In genomic region chr6:162726997-162727346, GRCh38 we compare ENCODE assay signal across 8 cellular contexts. TPM values are rescaled to one million over a fixed set of nuclear protein-coding genes. Genes with fewer than 3 reads are reported as not detected.
A peak's percentile ranks its signal among the peaks of the same experiment; 100 is the strongest.
DNase-seq lines count a peak whose midpoint lies in the region; ATAC-seq, FAIRE-seq and TF ChIP-seq lines count a peak whose summit lies in the region.

No MANE protein-coding gene starts in this region.

- no peak for FAIRE-seq in GM19239 (lab: Jason Lieb, UNC)

- H3K27ac Mint-ChIP-seq in activated CD4-positive, alpha-beta memory T cell treated with anti-CD3 and anti-CD28 coated beads for 36 hours: peak overlapping the region; percentile 39
- H3K27ac Mint-ChIP-seq in glutamatergic neuron (ENCODE audit: unreplicated experiment): peak overlapping the region; percentile 72

- CTCF ChIA-PET in activated CD4-positive, alpha-beta memory T cell treated with anti-CD3 and anti-CD28 coated beads for 36 hours (lab: Charles Lee): no interaction called here

- H3K27me3 ChIP-seq in rectal smooth muscle tissue (ENCODE audit: control insufficient read depth, insufficient read depth, low read length): no peaks in the 10 kb centered on the region

- H3K36me3 Mint-ChIP-seq in activated CD4-positive, alpha-beta memory T cell treated with anti-CD3 and anti-CD28 coated beads for 36 hours: no peaks in the 10 kb centered on the region
- no peaks in the 10 kb centered on the region for H3K36me3 Mint-ChIP-seq in glutamatergic neuron (ENCODE audit: unreplicated experiment)

- POLR2A ChIA-PET in activated CD4-positive, alpha-beta memory T cell treated with anti-CD3 and anti-CD28 coated beads for 36 hours (lab: Charles Lee): no interaction called here

- peaks cover 2% of the 10 kb centered on the region for H3K4me1 ChIP-seq in rectal smooth muscle tissue (ENCODE audit: control insufficient read depth, insufficient read depth, low read length)

- peaks cover 9% of the 10 kb centered on the region for H3K4me1 Mint-ChIP-seq in activated CD4-positive, alpha-beta memory T cell treated with anti-CD3 and anti-CD28 coated beads for 36 hours (ENCODE audit: low read depth)
- peaks cover 3% of the 10 kb centered on the region for H3K4me1 Mint-ChIP-seq in glutamatergic neuron (ENCODE audit: low read depth, unreplicated experiment)

- DNase-seq in activated CD4-positive, alpha-beta memory T cell treated with anti-CD3 and anti-CD28 coated beads for 36 hours: no peak
- DNase-seq in glutamatergic neuron (no peak), NCI-H2081 (lab: John Stamatoyannopoulos, UW) (no peak), GM19239 (ENCODE audit: insufficient read length, low spot score) (no peak)
- no peak for DNase-seq in activated CD4-positive, CD25-positive, alpha-beta regulatory T cell treated with anti-CD3 and anti-CD28 coated beads, Interleukin-2, amount 50 U/mL, for 72 hours

- ATAC-seq in GM18511 (IDR thresholded peaks at IDR 0.05; ENCODE audit: unreplicated experiment) (peak; percentile 7), HG03025 (IDR thresholded peaks at IDR 0.05; ENCODE audit: low FRiP score, unreplicated experiment) (peak; percentile 2)

- peak overlapping the region; percentile 84 for H3K4me3 ChIP-seq in rectal smooth muscle tissue (ENCODE audit: low read length)

- H3K27ac ChIP-seq in rectal smooth muscle tissue (ENCODE audit: low read depth, low read length): peak overlapping the region; percentile 88

- H3K9me3 Mint-ChIP-seq in activated CD4-positive, alpha-beta memory T cell treated with anti-CD3 and anti-CD28 coated beads for 36 hours: peaks cover 4% of the 10 kb centered on the region
- peaks cover 2% of the 10 kb centered on the region for H3K9me3 Mint-ChIP-seq in glutamatergic neuron (ENCODE audit: unreplicated experiment)

- H3K9ac ChIP-seq in rectal smooth muscle tissue (ENCODE audit: low read length): peak overlapping the region; percentile 83

- H3K4me3 Mint-ChIP-seq in activated CD4-positive, alpha-beta memory T cell treated with anti-CD3 and anti-CD28 coated beads for 36 hours: peak overlapping the region; percentile 83
- peak overlapping the region; percentile 94 for H3K4me3 Mint-ChIP-seq in glutamatergic neuron (ENCODE audit: unreplicated experiment)

- intact Hi-C loops in activated CD4-positive, alpha-beta memory T cell treated with anti-CD3 and anti-CD28 coated beads for 36 hours (cut with micrococcal nuclease): loop anchor here (2.0 to 5.0 kb wide), 2 partner anchors 688 to 1335 kb away; partner anchors contain the start of gene QKI

- peaks cover 2% of the 10 kb centered on the region for H3K27me3 Mint-ChIP-seq in activated CD4-positive, alpha-beta memory T cell treated with anti-CD3 and anti-CD28 coated beads for 36 hours
- peaks cover 3% of the 10 kb centered on the region for H3K27me3 Mint-ChIP-seq in glutamatergic neuron (ENCODE audit: unreplicated experiment)

- no peak for TF ChIP-seq CTCF in glutamatergic neuron (IDR thresholded peaks at IDR 0.05; ENCODE audit: partially characterized antibody, unreplicated experiment)

- H3K36me3 ChIP-seq in rectal smooth muscle tissue (ENCODE audit: control insufficient read depth, insufficient read depth, low read length): no peaks in the 10 kb centered on the region

RNA-seq across cellular contexts. Expression of gene PRKN, which starts 0.6 kb away (rescaled TPM):
- total RNA-seq in activated CD4-positive, alpha-beta memory T cell treated with anti-CD3 and anti-CD28 coated beads for 36 hours: under 1 TPM; 0.82 to 1.00 TPM
- 7.0 TPM for total RNA-seq in glutamatergic neuron (ENCODE audit: unreplicated experiment)

RNA-seq across cellular contexts. Expression of gene PACRG, which starts 0.8 kb away (rescaled TPM):
- total RNA-seq in activated CD4-positive, alpha-beta memory T cell treated with anti-CD3 and anti-CD28 coated beads for 36 hours: not detected
- total RNA-seq in glutamatergic neuron (ENCODE audit: unreplicated experiment): not detected
